Comparison of ENCODE assay signal across 1 cellular context in genomic region chr11:1382429-1382828, GRCh38.
TF ChIP-seq lines count a peak whose summit lies in the region.

No MANE protein-coding gene starts in this region.

TF ChIP-seq in GM23338, 12 proteins besides CTCF, POLR2A, EP300 and RAD21 (continued from another document):
- no peak for TF ChIP-seq ZNF462 (CRISPR knock-in tag; IDR thresholded peaks at IDR 0.05)
- TF ChIP-seq POLR2AphosphoS5 (IDR thresholded peaks at IDR 0.05; ENCODE audit: low read depth) = no peak
- TF ChIP-seq EZH2 (IDR thresholded peaks at IDR 0.05; ENCODE audit: low read depth, unreplicated experiment) = no peak
- TF ChIP-seq REST (IDR thresholded peaks at IDR 0.05; ENCODE audit: unreplicated experiment) = no peak
